8 cellular contexts compared by ENCODE assay signal in genomic region chr15:62071711-62072308, GRCh38. TPM values are rescaled to one million over a fixed set of nuclear protein-coding genes. Genes with fewer than 3 reads are reported as not detected.
DNase-seq lines count a peak whose midpoint lies in the region; ATAC-seq and TF ChIP-seq lines count a peak whose summit lies in the region.

No MANE protein-coding gene starts in this region.

- TF ChIP-seq CTCF in AG10803 (conservative IDR thresholded peaks at IDR 0.05; ENCODE audit: low read length) (peak; percentile 71), GM20000 (IDR thresholded peaks at IDR 0.05; ENCODE audit: extremely low read depth, missing control alignments) (peak; percentile 16), Panc1 (IDR thresholded peaks at IDR 0.05) (peak; percentile 75; the same call in 1 of the 2 replicates), esophagus muscularis mucosa (IDR thresholded peaks at IDR 0.05) (peak; percentile 61 to 73 (median 67)), retinal pigment epithelial cell (conservative IDR thresholded peaks at IDR 0.05; ENCODE audit: low read depth, low read length) (peak; percentile 61)

- H3K27ac ChIP-seq in Panc1 (ENCODE audit: low read length) (no peak overlapping the region), esophagus muscularis mucosa (replicated peaks in 1 of 4) (no peak overlapping the region)

- no peak for TF ChIP-seq EP300 in esophagus muscularis mucosa (IDR thresholded peaks at IDR 0.05)

- H3K4me1 ChIP-seq in Panc1 (ENCODE audit: control insufficient read depth, insufficient read depth, low read length): peaks cover 7% of the 10 kb centered on the region
- H3K4me1 ChIP-seq in esophagus muscularis mucosa: peaks cover 8 to 24% (median 21%) of the 10 kb centered on the region in 4 donors

- POLR2A ChIA-PET in Panc1 (lab: Charles Lee): no interaction called here

- no peak for TF ChIP-seq POLR2A in esophagus muscularis mucosa (IDR thresholded peaks at IDR 0.05; ENCODE audit: low read depth)

- H3K27me3 ChIP-seq in Panc1 (ENCODE audit: control insufficient read depth, insufficient read depth, low read length) (0 out of 2 replicates have a peak, but pooled peaks cover 2% of the 10 kb centered on the region), esophagus muscularis mucosa (peaks cover 0 to 30% (median 5%) of the 10 kb centered on the region in 4 donors)

- intact Hi-C loops in Panc1 (cut with micrococcal nuclease; ENCODE audit: unreplicated experiment): loop anchor here (5.0 kb wide), 2 partner anchors 200 to 235 kb away; no protein-coding TSS in a partner anchor
- intact Hi-C loops in esophagus muscularis mucosa (cut with DNase I): no loop called here

- no TSS peak for BruUV-seq in Panc1 (replicated peaks; lab: Mats Ljungman, UMichigan)

- ATAC-seq in Panc1 (no peak), HG02759 (IDR thresholded peaks at IDR 0.05; ENCODE audit: unreplicated experiment) (no peak), GM21367 (IDR thresholded peaks at IDR 0.05; ENCODE audit: unreplicated experiment) (no peak)

- DNase-seq in AG10803 (ENCODE audit: low read depth) (peak; percentile 55), GM20000 (ENCODE audit: low spot score) (peak; percentile 50), Panc1 (ENCODE audit: low read depth, low spot score) (no peak), esophagus muscularis mucosa (ENCODE audit: extremely low spot score) (no peak), retinal pigment epithelial cell (ENCODE audit: low read depth) (no peak)
- no peak for DNase-seq in stimulated activated CD4-positive, alpha-beta T cell treated with anti-CD3 and anti-CD28 coated beads, Interleukin-1b, Interleukin-23, amount 100 ng/mL, for 48 hours

- H3K9me3 ChIP-seq in Panc1 (ENCODE audit: control insufficient read depth, insufficient read depth, low read depth, low read length) (no peaks in the 10 kb centered on the region), esophagus muscularis mucosa (no peaks in the 10 kb centered on the region)

- CTCF ChIA-PET in Panc1 (lab: Charles Lee): no interaction called here

- H3K4me3 ChIP-seq in AG10803 (ENCODE audit: low read length) (no peak overlapping the region), Panc1 (ENCODE audit: low read depth in 2 of 2, low read length in 2 of 2) (no peak overlapping the region), esophagus muscularis mucosa (no peak overlapping the region), retinal pigment epithelial cell (ENCODE audit: low read length) (no peak overlapping the region)

- H3K36me3 ChIP-seq in Panc1 (ENCODE audit: control insufficient read depth, insufficient read depth, low read length) (no peaks in the 10 kb centered on the region), esophagus muscularis mucosa (no peaks in the 10 kb centered on the region)

- in situ Hi-C loops in Panc1 (cut with HindIII; ENCODE audit: low pct_unique_long_range_greater_than_20kb, low sequenced_read_pairs): no loop called here

RNA-seq across cellular contexts. Expression of gene C2CD4A, which starts 5.0 kb away (rescaled TPM):
- total RNA-seq in Panc1 (2021; ENCODE audit: unreplicated experiment) (0.15 TPM), esophagus muscularis mucosa (under 1 TPM in 1 of 4 donors, not detected in 3; 0.33 TPM)
- not detected for polyA plus RNA-seq in Panc1 (2012; ENCODE audit: insufficient read length)

RNA-seq across cellular contexts. Expression of gene VPS13C, which starts 11.6 kb away (rescaled TPM):
- total RNA-seq in Panc1 (2021; ENCODE audit: unreplicated experiment) (47.3 TPM), esophagus muscularis mucosa (10 to 100 TPM; 58.5 to 86.0 (median 59.4) TPM)
- 9.2 TPM for polyA plus RNA-seq in Panc1 (2012; ENCODE audit: insufficient read length)

Comparison
In these comparisons a context has a peak if more than half of its experiments do, and no peak if none do; other contexts are left out.
1. DNase-seq: peak in AG10803 (single experiment) and GM20000 (single experiment); none in Panc1 (single experiment), esophagus muscularis mucosa (single experiment), retinal pigment epithelial cell (single experiment) and stimulated activated CD4-positive, alpha-beta T cell treated with anti-CD3 and anti-CD28 coated beads, Interleukin-1b, Interleukin-23, amount 100 ng/mL, for 48 hours (single experiment).
2. CTCF ChIP-seq: peak in every context shown above with its lines; median percentile 75 in Panc1; 71 in AG10803; 67 in esophagus muscularis mucosa; 61 in retinal pigment epithelial cell; 16 in GM20000.